8 cellular contexts compared by ENCODE assay signal in genomic region chr7:30224511-30225031, GRCh38. TPM values are rescaled to one million over a fixed set of nuclear protein-coding genes. Genes with fewer than 3 reads are reported as not detected.
DNase-seq lines count a peak whose midpoint lies in the region; ATAC-seq and TF ChIP-seq lines count a peak whose summit lies in the region.

No MANE protein-coding gene starts in this region.

- H3K36me3 Mint-ChIP-seq in activated CD4-positive, alpha-beta T cell treated with anti-CD3 and anti-CD28 coated beads, Interleukin-2, amount 10 ng/mL, durations not matched to agents 24 days and 14 days (ENCODE audit: low read depth), result no peaks in the 10 kb centered on the region
- peaks cover 0 to 2% of the 10 kb centered on the region in 2 donors for H3K36me3 Mint-ChIP-seq in stimulated activated naive B cell treated with anti-CD40 and anti-IgM and Interleukin-4, amounts not matched to agents 10 μg/mL and 1 μg/mL and 100 μg/mL, for 72 hours

- ATAC-seq in GM18870 (IDR thresholded peaks at IDR 0.05; ENCODE audit: unreplicated experiment), result peak; percentile 38
- no peak for ATAC-seq in stimulated activated naive B cell treated with anti-CD40 and anti-IgM and Interleukin-4, amounts not matched to agents 10 μg/mL and 1 μg/mL and 100 μg/mL, for 72 hours (replicated peaks)

- peaks cover 11% of the 10 kb centered on the region for H3K4me1 Mint-ChIP-seq in activated CD4-positive, alpha-beta T cell treated with anti-CD3 and anti-CD28 coated beads, Interleukin-2, amount 10 ng/mL, durations not matched to agents 24 days and 14 days
- peaks cover 23 to 42% of the 10 kb centered on the region in 2 donors for H3K4me1 Mint-ChIP-seq in stimulated activated naive B cell treated with anti-CD40 and anti-IgM and Interleukin-4, amounts not matched to agents 10 μg/mL and 1 μg/mL and 100 μg/mL, for 72 hours

- H3K4me3 ChIP-seq in MG63, result no peak overlapping the region
- H3K4me3 ChIP-seq in brain microvascular endothelial cell (ENCODE audit: low read depth, low read length), result no peak overlapping the region
- no peak overlapping the region for H3K4me3 ChIP-seq in skeletal muscle tissue (ENCODE audit: low read length in 3 of 3)
- no peak overlapping the region for H3K4me3 ChIP-seq in uterus

- TF ChIP-seq POLR2A in uterus (IDR thresholded peaks at IDR 0.05), result no peak

- in situ Hi-C loops in brain microvascular endothelial cell (cut with HindIII; ENCODE audit: low pct_ligation_motif_present, low sequenced_read_pairs), result no loop called here

- TF ChIP-seq CTCF in brain microvascular endothelial cell (IDR thresholded peaks at IDR 0.05; ENCODE audit: low read depth, low read length, missing control alignments), result no peak
- no peak for TF ChIP-seq CTCF in uterus (IDR thresholded peaks at IDR 0.05)

- H3K4me1 ChIP-seq in skeletal muscle tissue (ENCODE audit: control insufficient read depth in 3 of 3, insufficient read depth in 3 of 3, low read length in 3 of 3) (peaks cover 18 to 27% (median 23%) of the 10 kb centered on the region in 3 donors), uterus (peaks cover 0 to 5% of the 10 kb centered on the region in 2 donors)

- H3K27ac Mint-ChIP-seq in activated CD4-positive, alpha-beta T cell treated with anti-CD3 and anti-CD28 coated beads, Interleukin-2, amount 10 ng/mL, durations not matched to agents 24 days and 14 days, result no peak overlapping the region
- H3K27ac Mint-ChIP-seq in stimulated activated naive B cell treated with anti-CD40 and anti-IgM and Interleukin-4, amounts not matched to agents 10 μg/mL and 1 μg/mL and 100 μg/mL, for 72 hours, result no peak overlapping the region

- H3K27me3 ChIP-seq in MG63 (no peaks in the 10 kb centered on the region), brain microvascular endothelial cell (replicated peaks) (no peaks in the 10 kb centered on the region), skeletal muscle tissue (ENCODE audit: control insufficient read depth in 3 of 3, insufficient read depth in 3 of 3, low read length in 3 of 3) (no peaks in the 10 kb centered on the region), uterus (no peaks in the 10 kb centered on the region)

- intact Hi-C loops in activated CD4-positive, alpha-beta T cell treated with anti-CD3 and anti-CD28 coated beads, Interleukin-2, amount 10 ng/mL, durations not matched to agents 24 days and 14 days (cut with micrococcal nuclease), result no loop called here
- intact Hi-C loops in uterus (cut with DNase I; ENCODE audit: low total_unique reads), result no loop called here

- no peaks in the 10 kb centered on the region for H3K36me3 ChIP-seq in MG63
- no peaks in the 10 kb centered on the region for H3K36me3 ChIP-seq in brain microvascular endothelial cell (replicated peaks)
- no peaks in the 10 kb centered on the region for H3K36me3 ChIP-seq in skeletal muscle tissue (ENCODE audit: control insufficient read depth in 3 of 3, insufficient read depth in 3 of 3, low read length in 3 of 3)
- H3K36me3 ChIP-seq in uterus, result no peaks in the 10 kb centered on the region

- no peak overlapping the region for H3K4me3 Mint-ChIP-seq in activated CD4-positive, alpha-beta T cell treated with anti-CD3 and anti-CD28 coated beads, Interleukin-2, amount 10 ng/mL, durations not matched to agents 24 days and 14 days
- no peak overlapping the region for H3K4me3 Mint-ChIP-seq in stimulated activated naive B cell treated with anti-CD40 and anti-IgM and Interleukin-4, amounts not matched to agents 10 μg/mL and 1 μg/mL and 100 μg/mL, for 72 hours

- H3K9ac ChIP-seq in skeletal muscle tissue (ENCODE audit: low read depth in 1 of 3, low read length in 3 of 3), result no peak overlapping the region

- H3K9me3 Mint-ChIP-seq in activated CD4-positive, alpha-beta T cell treated with anti-CD3 and anti-CD28 coated beads, Interleukin-2, amount 10 ng/mL, durations not matched to agents 24 days and 14 days, result no peaks in the 10 kb centered on the region
- peaks cover 5 to 12% of the 10 kb centered on the region in 2 donors for H3K9me3 Mint-ChIP-seq in stimulated activated naive B cell treated with anti-CD40 and anti-IgM and Interleukin-4, amounts not matched to agents 10 μg/mL and 1 μg/mL and 100 μg/mL, for 72 hours

- no peak overlapping the region for H3K27ac ChIP-seq in brain microvascular endothelial cell
- peak overlapping the region; percentile 93 for H3K27ac ChIP-seq in skeletal muscle tissue (ENCODE audit: low read depth, low read length)
- no peak overlapping the region for H3K27ac ChIP-seq in uterus

- H3K27me3 Mint-ChIP-seq in activated CD4-positive, alpha-beta T cell treated with anti-CD3 and anti-CD28 coated beads, Interleukin-2, amount 10 ng/mL, durations not matched to agents 24 days and 14 days, result peaks cover 15% of the 10 kb centered on the region
- H3K27me3 Mint-ChIP-seq in stimulated activated naive B cell treated with anti-CD40 and anti-IgM and Interleukin-4, amounts not matched to agents 10 μg/mL and 1 μg/mL and 100 μg/mL, for 72 hours, result no peaks in the 10 kb centered on the region

- H3K9me3 ChIP-seq in MG63 (peaks cover 2% of the 10 kb centered on the region; the same call in 1 of the 2 replicates), skeletal muscle tissue (ENCODE audit: control insufficient read depth in 3 of 3, low read length in 3 of 3) (no peaks in the 10 kb centered on the region), uterus (peaks cover 0 to 7% of the 10 kb centered on the region in 2 donors)

- peak; percentile 30 for DNase-seq in MG63
- DNase-seq in brain microvascular endothelial cell, result peak; percentile 27
- DNase-seq in activated CD4-positive, alpha-beta T cell treated with anti-CD3 and anti-CD28 coated beads, Interleukin-2, amount 10 ng/mL, durations not matched to agents 24 days and 14 days, result no peak
- no peak for DNase-seq in uterus
- DNase-seq in stimulated activated naive B cell treated with anti-CD40 and anti-IgM and Interleukin-4, amounts not matched to agents 10 μg/mL and 1 μg/mL and 100 μg/mL, for 72 hours, result no peak
- no peak for DNase-seq in D341Med (ENCODE audit: low spot score)

RNA-seq across cellular contexts. Expression of gene ZNRF2, which starts 59.8 kb away (rescaled TPM):
- 9.1 and 11.4 TPM in 2 replicates for total RNA-seq in MG63 (2014; rRNA removed; shearing (Covaris generic); ENCODE audit: low replicate concordance)
- total RNA-seq in skeletal muscle tissue (10.4 TPM), uterus (10 to 100 TPM; 22.0 to 40.6 (median 27.3) TPM)
- 8.8 and 9.2 TPM in 2 replicates for total RNA-seq in activated CD4-positive, alpha-beta T cell treated with anti-CD3 and anti-CD28 coated beads, Interleukin-2, amount 10 ng/mL, durations not matched to agents 24 days and 14 days

Comparison
In these comparisons a context has a peak if more than half of its experiments do, and no peak if none do; other contexts are left out.
1. DNase-seq: peak in MG63 (single experiment) and brain microvascular endothelial cell (single experiment); none in activated CD4-positive, alpha-beta T cell treated with anti-CD3 and anti-CD28 coated beads, Interleukin-2, amount 10 ng/mL, durations not matched to agents 24 days and 14 days (single experiment), uterus (0 of 2), stimulated activated naive B cell treated with anti-CD40 and anti-IgM and Interleukin-4, amounts not matched to agents 10 μg/mL and 1 μg/mL and 100 μg/mL, for 72 hours (single experiment) and D341Med (single experiment).